In genomic region chr11:102915044-102915375, GRCh38 we compare ENCODE assay signal across 16 cellular contexts. TPM values are rescaled to one million over a fixed set of nuclear protein-coding genes. Genes with fewer than 3 reads are reported as not detected.
A peak's percentile ranks its signal among the peaks of the same experiment; 100 is the strongest.
DNase-seq lines count a peak whose midpoint lies in the region; ATAC-seq, FAIRE-seq and TF ChIP-seq lines count a peak whose summit lies in the region.
"Had no signal": no experiment of that assay in that cellular context is flagged by ENCODE, and none has a peak within 500 bp of the region (broad histone marks: within the 10 kb centered on the region; RNA-seq: fewer than 3 reads in every experiment).

No MANE protein-coding gene starts in this region.

- H3K4me3 Mint-ChIP-seq in endothelial cell (ENCODE audit: unreplicated experiment) (no peak overlapping the region), type B pancreatic cell (no peak overlapping the region)
- H3K4me3 Mint-ChIP-seq in activated CD8-positive, alpha-beta memory T cell treated with anti-CD3 and anti-CD28 coated beads, Interleukin-2, amount 10 ng/mL, durations not matched to agents 7 days and 5 days = no peak overlapping the region
- H3K4me3 Mint-ChIP-seq: CD8-positive, alpha-beta memory T cell had no signal

- H3K79me2 ChIP-seq in KMS-11 (ENCODE audit: insufficient read depth, low read depth) = no peaks in the 10 kb centered on the region

- no peak for FAIRE-seq in urothelium cell line (lab: Jason Lieb, UNC)
- FAIRE-seq: D721Med had no signal

- intact Hi-C loops in Panc1 (cut with micrococcal nuclease; ENCODE audit: unreplicated experiment) = no loop called here
- intact Hi-C loops in tibial artery (cut with DNase I; ENCODE audit: low total_unique reads) = no loop called here

- H3K27ac ChIP-seq in KMS-11 (no peak overlapping the region), Panc1 (ENCODE audit: low read length) (no peak overlapping the region), tibial artery (no peak overlapping the region)

- H3K36me3 ChIP-seq in KMS-11 (ENCODE audit: insufficient read depth) (no peaks in the 10 kb centered on the region), Panc1 (ENCODE audit: control insufficient read depth, insufficient read depth, low read length) (no peaks in the 10 kb centered on the region), tibial artery (no peaks in the 10 kb centered on the region)

- no peaks in the 10 kb centered on the region for H3K9me3 ChIP-seq in Panc1 (ENCODE audit: control insufficient read depth, insufficient read depth, low read depth, low read length)
- no peaks in the 10 kb centered on the region for H3K9me3 ChIP-seq in tibial artery

- TF ChIP-seq CTCF in KMS-11 (conservative IDR thresholded peaks at IDR 0.05; ENCODE audit: low read depth, low read length) = peak; percentile 21; the same call in 1 of the 2 replicates
- peak; percentile 54 for TF ChIP-seq CTCF in Panc1 (IDR thresholded peaks at IDR 0.05)
- TF ChIP-seq CTCF in endothelial cell (IDR thresholded peaks at IDR 0.05; ENCODE audit: unreplicated experiment) = peak; percentile 3
- TF ChIP-seq CTCF in type B pancreatic cell (conservative IDR thresholded peaks at IDR 0.05) = peak; percentile 7
- TF ChIP-seq CTCF in tibial artery (IDR thresholded peaks at IDR 0.05) = no peak

- H3K27me3 Mint-ChIP-seq in endothelial cell (ENCODE audit: unreplicated experiment) = peaks cover 1% of the 10 kb centered on the region
- no peaks in the 10 kb centered on the region for H3K27me3 Mint-ChIP-seq in type B pancreatic cell
- H3K27me3 Mint-ChIP-seq in activated CD8-positive, alpha-beta memory T cell treated with anti-CD3 and anti-CD28 coated beads, Interleukin-2, amount 10 ng/mL, durations not matched to agents 7 days and 5 days = peaks cover 15% of the 10 kb centered on the region

- ATAC-seq in Panc1 = no peak
- no peak for ATAC-seq in activated CD8-positive, alpha-beta memory T cell treated with anti-CD3 and anti-CD28 coated beads, Interleukin-2, amount 10 ng/mL, durations not matched to agents 7 days and 5 days

- DNase-seq in Panc1 (ENCODE audit: low read depth, low spot score) (no peak), endothelial cell (ENCODE audit: low spot score) (no peak), type B pancreatic cell (ENCODE audit: extremely low spot score, unreplicated experiment) (no peak), urothelium cell line (ENCODE audit: low spot score) (no peak), tibial artery (no peak)
- no peak for DNase-seq in activated CD8-positive, alpha-beta memory T cell treated with anti-CD3 and anti-CD28 coated beads, Interleukin-2, amount 10 ng/mL, durations not matched to agents 7 days and 5 days
- DNase-seq: CD8-positive, alpha-beta memory T cell; DMS79; NCI-H1048; NCI-H1436 treated with DMSO at 0.1 percent for 48 hours; NCI-H2081; NCI-H510A treated with DMSO at 0.1 percent for 48 hours had no signal

- no peak overlapping the region for H2AFZ ChIP-seq in KMS-11 (ENCODE audit: low read depth)

- H3K4me1 Mint-ChIP-seq in endothelial cell (ENCODE audit: unreplicated experiment) = peaks cover 7% of the 10 kb centered on the region
- peaks cover 4% of the 10 kb centered on the region for H3K4me1 Mint-ChIP-seq in type B pancreatic cell (ENCODE audit: unreplicated experiment)
- H3K4me1 Mint-ChIP-seq in activated CD8-positive, alpha-beta memory T cell treated with anti-CD3 and anti-CD28 coated beads, Interleukin-2, amount 10 ng/mL, durations not matched to agents 7 days and 5 days = peaks cover 3% of the 10 kb centered on the region

- no peak overlapping the region for H3K27ac Mint-ChIP-seq in endothelial cell (ENCODE audit: unreplicated experiment)
- no peak overlapping the region for H3K27ac Mint-ChIP-seq in type B pancreatic cell
- no peak overlapping the region for H3K27ac Mint-ChIP-seq in activated CD8-positive, alpha-beta memory T cell treated with anti-CD3 and anti-CD28 coated beads, Interleukin-2, amount 10 ng/mL, durations not matched to agents 7 days and 5 days
- H3K27ac Mint-ChIP-seq: CD8-positive, alpha-beta memory T cell had no signal

- no peaks in the 10 kb centered on the region for H4K20me1 ChIP-seq in KMS-11 (ENCODE audit: insufficient read depth)

- POLR2A ChIA-PET in Panc1 (lab: Charles Lee) = no interaction called here

- CTCF ChIA-PET in Panc1 (lab: Charles Lee) = interaction anchor here (0.7 to 1.7 kb wide), 7 partner anchors 16 to 562 kb away, joined by 3 to 7 read pairs (median 3); no protein-coding TSS in a partner anchor
- CTCF ChIA-PET in activated CD8-positive, alpha-beta memory T cell treated with anti-CD3 and anti-CD28 coated beads, Interleukin-2, amount 10 ng/mL, durations not matched to agents 7 days and 5 days (lab: Charles Lee) = interaction anchor here (0.7 to 2.5 kb wide), 10 partner anchors 10 to 141 kb away, joined by 3 to 19 read pairs (median 4); no protein-coding TSS in a partner anchor

- H3K4me3 ChIP-seq in KMS-11 (IDR thresholded peaks at IDR 0.05; ENCODE audit: insufficient read depth, low read depth, low read length) (no peak overlapping the region), Panc1 (ENCODE audit: low read depth in 2 of 2, low read length in 2 of 2) (no peak overlapping the region), tibial artery (no peak overlapping the region)

- no TSS peak for BruUV-seq in Panc1 (replicated peaks; lab: Mats Ljungman, UMichigan)

- H3K4me1 ChIP-seq in KMS-11 (ENCODE audit: low read depth, poor library complexity, severe bottlenecking) (no peaks in the 10 kb centered on the region), Panc1 (ENCODE audit: control insufficient read depth, insufficient read depth, low read length) (no peaks in the 10 kb centered on the region), tibial artery (no peaks in the 10 kb centered on the region)

- H3K9me3 Mint-ChIP-seq in endothelial cell (ENCODE audit: unreplicated experiment) (no peaks in the 10 kb centered on the region), type B pancreatic cell (no peaks in the 10 kb centered on the region)
- no peaks in the 10 kb centered on the region for H3K9me3 Mint-ChIP-seq in activated CD8-positive, alpha-beta memory T cell treated with anti-CD3 and anti-CD28 coated beads, Interleukin-2, amount 10 ng/mL, durations not matched to agents 7 days and 5 days (ENCODE audit: low read depth)
- H3K9me3 Mint-ChIP-seq: CD8-positive, alpha-beta memory T cell had no signal

- in situ Hi-C loops in Panc1 (cut with HindIII; ENCODE audit: low pct_unique_long_range_greater_than_20kb, low sequenced_read_pairs) = no loop called here

- H3K36me3 Mint-ChIP-seq in endothelial cell (ENCODE audit: low read depth, unreplicated experiment) (no peaks in the 10 kb centered on the region), type B pancreatic cell (no peaks in the 10 kb centered on the region)
- H3K36me3 Mint-ChIP-seq in activated CD8-positive, alpha-beta memory T cell treated with anti-CD3 and anti-CD28 coated beads, Interleukin-2, amount 10 ng/mL, durations not matched to agents 7 days and 5 days = no peaks in the 10 kb centered on the region
- H3K36me3 Mint-ChIP-seq: CD8-positive, alpha-beta memory T cell had no signal

- no peaks in the 10 kb centered on the region for H3K27me3 ChIP-seq in KMS-11 (ENCODE audit: insufficient read depth, low read depth)
- H3K27me3 ChIP-seq in Panc1 (ENCODE audit: control insufficient read depth, insufficient read depth, low read length) = no peaks in the 10 kb centered on the region
- no peaks in the 10 kb centered on the region for H3K27me3 ChIP-seq in tibial artery

- no peak overlapping the region for H3K4me2 ChIP-seq in KMS-11

- H3K9ac ChIP-seq in KMS-11 = no peak overlapping the region

RNA-seq across cellular contexts. Expression of gene MMP12, which starts 40.2 kb away (rescaled TPM):
- not detected for total RNA-seq in Panc1 (2021; ENCODE audit: unreplicated experiment)
- not detected for polyA plus RNA-seq in Panc1 (2012; ENCODE audit: insufficient read length)
- not detected for total RNA-seq in endothelial cell (ENCODE audit: unreplicated experiment)
- 0.27 TPM in 1 of 2 replicates, not detected in the other for total RNA-seq in type B pancreatic cell (ENCODE audit: low replicate concordance)
- not detected for total RNA-seq in activated CD8-positive, alpha-beta memory T cell treated with anti-CD3 and anti-CD28 coated beads, Interleukin-2, amount 10 ng/mL, durations not matched to agents 7 days and 5 days
- total RNA-seq: CD8-positive, alpha-beta memory T cell; H7 had no signal
- polyA plus RNA-seq: CD8-positive, alpha-beta memory T cell had no signal

RNA-seq across cellular contexts. Expression of gene MMP13, which starts 40.5 kb away (rescaled TPM):
- total RNA-seq in Panc1 (2021; ENCODE audit: unreplicated experiment) (0.15 TPM), endothelial cell (ENCODE audit: unreplicated experiment) (not detected), type B pancreatic cell (ENCODE audit: low replicate concordance) (not detected in 2 replicates)
- polyA plus RNA-seq in Panc1 (2012; ENCODE audit: insufficient read length) = not detected
- total RNA-seq in activated CD8-positive, alpha-beta memory T cell treated with anti-CD3 and anti-CD28 coated beads, Interleukin-2, amount 10 ng/mL, durations not matched to agents 7 days and 5 days = not detected
- total RNA-seq: CD8-positive, alpha-beta memory T cell; H7 had no signal
- polyA plus RNA-seq: BJ; CD8-positive, alpha-beta memory T cell had no signal

Comparison
In these comparisons a context has a peak if more than half of its experiments do, and no peak if none do; other contexts are left out.
1. CTCF ChIP-seq: peak in KMS-11 (single experiment), Panc1 (single experiment), endothelial cell (single experiment) and type B pancreatic cell (single experiment); none in tibial artery (0 of 2).